22 cellular contexts compared by ENCODE assay signal in genomic region chr1:56397811-56398231, GRCh38.
A peak's percentile ranks its signal among the peaks of the same experiment; 100 is the strongest.
DNase-seq lines count a peak whose midpoint lies in the region; ATAC-seq, FAIRE-seq and TF ChIP-seq lines count a peak whose summit lies in the region.
"Had no signal": no experiment of that assay in that cellular context is flagged by ENCODE, and none has a peak within 500 bp of the region (broad histone marks: within the 10 kb centered on the region; RNA-seq: fewer than 3 reads in every experiment).

No MANE protein-coding gene starts in this region.

- H3K4me3 Mint-ChIP-seq in activated T-helper 1 cell treated with anti-CD3 and anti-CD28 coated beads, Interleukin-12 subunit alpha, Interleukin-12 subunit beta, Interleukin-2, Interleukin-4 antibody, amounts not matched to agents 30 ng/mL and 10 ng/mL and 1 ng/mL, durations not matched to agents 14 hours and 24 hours and 36 hours, result no peak overlapping the region
- H3K4me3 Mint-ChIP-seq in T-cell, result no peak overlapping the region
- H3K4me3 Mint-ChIP-seq: activated CD4-positive, alpha-beta T cell treated with anti-CD3 and anti-CD28 coated beads, Interleukin-2, amount 10 ng/mL, durations not matched to agents 24 days and 14 days; activated CD8-positive, alpha-beta memory T cell treated with anti-CD3 and anti-CD28 coated beads, Interleukin-2, amount 10 ng/mL, durations not matched to agents 7 days and 5 days; activated naive CD8-positive, alpha-beta T cell; brain; natural killer cell had no signal

- H3K27me3 ChIP-seq in bronchial epithelial cell (ENCODE audit: control insufficient read depth, insufficient read depth, low read length), result peaks cover 2% of the 10 kb centered on the region
- H3K27me3 ChIP-seq: ovary had no signal

- H3K36me3 Mint-ChIP-seq in activated T-helper 1 cell treated with anti-CD3 and anti-CD28 coated beads, Interleukin-12 subunit alpha, Interleukin-12 subunit beta, Interleukin-2, Interleukin-4 antibody, amounts not matched to agents 30 ng/mL and 10 ng/mL and 1 ng/mL, durations not matched to agents 14 hours and 24 hours and 36 hours (ENCODE audit: low read depth), result no peaks in the 10 kb centered on the region
- H3K36me3 Mint-ChIP-seq in T-cell, result no peaks in the 10 kb centered on the region
- H3K36me3 Mint-ChIP-seq: activated CD8-positive, alpha-beta memory T cell treated with anti-CD3 and anti-CD28 coated beads, Interleukin-2, amount 10 ng/mL, durations not matched to agents 7 days and 5 days; activated naive CD8-positive, alpha-beta T cell; brain; natural killer cell had no signal

- no peaks in the 10 kb centered on the region for H3K9me3 Mint-ChIP-seq in activated T-helper 1 cell treated with anti-CD3 and anti-CD28 coated beads, Interleukin-12 subunit alpha, Interleukin-12 subunit beta, Interleukin-2, Interleukin-4 antibody, amounts not matched to agents 30 ng/mL and 10 ng/mL and 1 ng/mL, durations not matched to agents 14 hours and 24 hours and 36 hours
- no peaks in the 10 kb centered on the region for H3K9me3 Mint-ChIP-seq in T-cell
- H3K9me3 Mint-ChIP-seq: activated CD4-positive, alpha-beta T cell treated with anti-CD3 and anti-CD28 coated beads, Interleukin-2, amount 10 ng/mL, durations not matched to agents 24 days and 14 days had no signal

- H3K4me3 ChIP-seq in AG10803 (ENCODE audit: low read length) (no peak overlapping the region), bronchial epithelial cell (ENCODE audit: low read depth, low read length) (no peak overlapping the region)
- H3K4me3 ChIP-seq: coronary artery, ovary had no signal

- POLR2A ChIA-PET in T-cell (lab: Charles Lee), result no interaction called here

- H3K27me3 Mint-ChIP-seq in activated T-helper 1 cell treated with anti-CD3 and anti-CD28 coated beads, Interleukin-12 subunit alpha, Interleukin-12 subunit beta, Interleukin-2, Interleukin-4 antibody, amounts not matched to agents 30 ng/mL and 10 ng/mL and 1 ng/mL, durations not matched to agents 14 hours and 24 hours and 36 hours (ENCODE audit: insufficient read depth), result peaks cover 2% of the 10 kb centered on the region
- peaks cover 0 to 3% of the 10 kb centered on the region in 2 donors for H3K27me3 Mint-ChIP-seq in T-cell
- H3K27me3 Mint-ChIP-seq: activated CD4-positive, alpha-beta T cell treated with anti-CD3 and anti-CD28 coated beads, Interleukin-2, amount 10 ng/mL, durations not matched to agents 24 days and 14 days; activated CD8-positive, alpha-beta memory T cell treated with anti-CD3 and anti-CD28 coated beads, Interleukin-2, amount 10 ng/mL, durations not matched to agents 7 days and 5 days; brain had no signal

- H3K27ac Mint-ChIP-seq in activated T-helper 1 cell treated with anti-CD3 and anti-CD28 coated beads, Interleukin-12 subunit alpha, Interleukin-12 subunit beta, Interleukin-2, Interleukin-4 antibody, amounts not matched to agents 30 ng/mL and 10 ng/mL and 1 ng/mL, durations not matched to agents 14 hours and 24 hours and 36 hours, result no peak overlapping the region
- H3K27ac Mint-ChIP-seq in T-cell, result no peak overlapping the region
- H3K27ac Mint-ChIP-seq: activated CD4-positive, alpha-beta T cell treated with anti-CD3 and anti-CD28 coated beads, Interleukin-2, amount 10 ng/mL, durations not matched to agents 24 days and 14 days; activated CD8-positive, alpha-beta memory T cell treated with anti-CD3 and anti-CD28 coated beads, Interleukin-2, amount 10 ng/mL, durations not matched to agents 7 days and 5 days; activated naive CD8-positive, alpha-beta T cell; natural killer cell had no signal

- intact Hi-C loops in activated T-helper 1 cell treated with anti-CD3 and anti-CD28 coated beads, Interleukin-12 subunit alpha, Interleukin-12 subunit beta, Interleukin-2, Interleukin-4 antibody, amounts not matched to agents 30 ng/mL and 10 ng/mL and 1 ng/mL, durations not matched to agents 14 hours and 24 hours and 36 hours (cut with micrococcal nuclease), result no loop called here

- no peaks in the 10 kb centered on the region for H3K4me1 Mint-ChIP-seq in activated T-helper 1 cell treated with anti-CD3 and anti-CD28 coated beads, Interleukin-12 subunit alpha, Interleukin-12 subunit beta, Interleukin-2, Interleukin-4 antibody, amounts not matched to agents 30 ng/mL and 10 ng/mL and 1 ng/mL, durations not matched to agents 14 hours and 24 hours and 36 hours (ENCODE audit: low read depth)
- no peaks in the 10 kb centered on the region for H3K4me1 Mint-ChIP-seq in T-cell
- H3K4me1 Mint-ChIP-seq: activated CD4-positive, alpha-beta T cell treated with anti-CD3 and anti-CD28 coated beads, Interleukin-2, amount 10 ng/mL, durations not matched to agents 24 days and 14 days; activated CD8-positive, alpha-beta memory T cell treated with anti-CD3 and anti-CD28 coated beads, Interleukin-2, amount 10 ng/mL, durations not matched to agents 7 days and 5 days; natural killer cell had no signal

- no peak for FAIRE-seq in bronchial epithelial cell (lab: Jason Lieb, UNC)
- FAIRE-seq in islet of Langerhans (lab: Jason Lieb, UNC), result peak; percentile 49

- no peaks in the 10 kb centered on the region for H3K36me3 ChIP-seq in bronchial epithelial cell (ENCODE audit: control insufficient read depth, insufficient read depth, low read length)
- H3K36me3 ChIP-seq: ovary had no signal

- no peak for TF ChIP-seq CTCF in AG10803 (conservative IDR thresholded peaks at IDR 0.05; ENCODE audit: low read length)
- no peak for TF ChIP-seq CTCF in bronchial epithelial cell (IDR thresholded peaks at IDR 0.05; ENCODE audit: insufficient read depth, low read length, severe bottlenecking)

- peak; percentile 94 for DNase-seq in AG10803 (ENCODE audit: low read depth)
- peak; percentile 11 for DNase-seq in HS-5 (ENCODE audit: low read depth)
- DNase-seq in bronchial epithelial cell (ENCODE audit: low read depth), result peak; percentile 79
- no peak for DNase-seq in DMS53 (lab: John Stamatoyannopoulos, UW)
- DNase-seq in activated T-helper 1 cell treated with anti-CD3 and anti-CD28 coated beads, Interleukin-12 subunit alpha, Interleukin-12 subunit beta, Interleukin-2, Interleukin-4 antibody, amounts not matched to agents 30 ng/mL and 10 ng/mL and 1 ng/mL, durations not matched to agents 14 hours and 24 hours and 36 hours (ENCODE audit: low spot score), result no peak
- no peak for DNase-seq in T-cell
- DNase-seq: activated CD4-positive, alpha-beta T cell treated with anti-CD3 and anti-CD28 coated beads, Interleukin-2, amount 10 ng/mL, durations not matched to agents 24 days and 14 days; activated CD8-positive, alpha-beta memory T cell treated with anti-CD3 and anti-CD28 coated beads, Interleukin-2, amount 10 ng/mL, durations not matched to agents 7 days and 5 days; EL; natural killer cell; NCI-H1436; NCI-H2171; ovary; stimulated activated CD4-positive, alpha-beta T cell treated with anti-CD3 and anti-CD28 coated beads, Interleukin-2, amount 100 ng/mL, for 24 hours; stimulated activated naive CD4-positive, alpha-beta T cell; T-helper 1 cell had no signal

- CTCF ChIA-PET in T-cell (lab: Charles Lee), result interaction anchor here in 1 of 2 donors (0.7 kb wide), 1 partner anchor 365 kb away, joined by 7 read pairs; no protein-coding TSS in a partner anchor

- no peak for ATAC-seq in T-cell (replicated peaks in 1 of 4)
- no peak for ATAC-seq in HG03342 (IDR thresholded peaks at IDR 0.05; ENCODE audit: unreplicated experiment)
- ATAC-seq: activated CD8-positive, alpha-beta memory T cell treated with anti-CD3 and anti-CD28 coated beads, Interleukin-2, amount 10 ng/mL, durations not matched to agents 7 days and 5 days; HCT116; natural killer cell had no signal

Comparison
In these comparisons a context has a peak if more than half of its experiments do, and no peak if none do; other contexts are left out.
1. DNase-seq: peak in AG10803 (single experiment), HS-5 (single experiment) and bronchial epithelial cell (single experiment); none in DMS53 (single experiment), activated T-helper 1 cell treated with anti-CD3 and anti-CD28 coated beads, Interleukin-12 subunit alpha, Interleukin-12 subunit beta, Interleukin-2, Interleukin-4 antibody, amounts not matched to agents 30 ng/mL and 10 ng/mL and 1 ng/mL, durations not matched to agents 14 hours and 24 hours and 36 hours (single experiment) and T-cell (0 of 34).